In the genomic region with DNA sequence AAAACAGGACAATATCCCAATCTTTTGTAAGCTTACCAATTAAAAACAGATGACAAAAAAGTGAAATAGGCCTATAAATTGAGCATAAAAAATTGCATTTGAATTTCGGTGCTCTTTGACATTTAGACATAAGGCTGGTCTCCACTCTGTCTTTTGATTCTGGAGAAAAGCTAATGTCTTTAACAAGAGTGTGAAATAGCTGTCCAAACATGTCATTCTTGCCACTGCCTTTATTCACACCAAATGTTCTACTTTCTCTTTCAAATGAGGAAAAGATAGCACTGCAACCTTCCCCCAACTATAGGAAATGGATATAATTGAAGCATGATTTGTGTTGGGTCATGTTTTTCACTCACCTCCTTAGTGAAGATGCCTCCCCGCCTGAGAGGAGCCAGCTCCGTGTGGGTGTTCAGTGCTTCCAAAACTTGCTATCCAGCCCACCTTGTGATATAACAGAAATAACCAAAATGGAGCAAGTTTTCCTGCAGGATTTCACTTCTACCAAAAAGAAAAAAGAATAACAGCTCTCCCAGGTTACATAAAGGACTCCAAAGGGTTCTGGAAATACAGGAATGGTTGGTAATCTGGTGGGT, we compare ENCODE assay signal across 28 cellular contexts. TPM values are rescaled to one million over a fixed set of nuclear protein-coding genes. Genes with fewer than 3 reads are reported as not detected.
"Had no signal": no experiment of that assay in that cellular context is flagged by ENCODE, and none has a peak within 500 bp of the region (broad histone marks: within the 10 kb centered on the region; RNA-seq: fewer than 3 reads in every experiment).

No MANE protein-coding gene starts in this region.

- FAIRE-seq: bronchial epithelial cell, K562 had no signal

- H3K36me3 Mint-ChIP-seq: activated CD8-positive, alpha-beta memory T cell treated with anti-CD3 and anti-CD28 coated beads, Interleukin-2, amount 10 ng/mL, durations not matched to agents 7 days and 5 days; activated naive CD4-positive, alpha-beta T cell treated with anti-CD3 and anti-CD28 coated beads, Interleukin-2, amount 10 ng/mL, durations not matched to agents 7 days and 5 days; activated naive CD8-positive, alpha-beta T cell treated with anti-CD3 and anti-CD28 coated beads for 36 hours; brain had no signal

- DNase-seq: activated CD4-positive, alpha-beta memory T cell treated with anti-CD3 and anti-CD28 coated beads, Interleukin-2, amount 10 ng/mL, durations not matched to agents 7 days and 5 days; activated CD4-positive, alpha-beta T cell treated with anti-CD3 and anti-CD28 coated beads for 1 hour; activated CD4-positive, alpha-beta T cell treated with anti-CD3 and anti-CD28 coated beads for 48 hours; activated CD4-positive, CD25-positive, alpha-beta regulatory T cell; activated CD8-positive, alpha-beta memory T cell treated with anti-CD3 and anti-CD28 coated beads for 24 hours; activated CD8-positive, alpha-beta memory T cell treated with anti-CD3 and anti-CD28 coated beads, Interleukin-2, amount 10 ng/mL, durations not matched to agents 7 days and 5 days; activated CD8-positive, alpha-beta memory T cell treated with anti-CD3 and anti-CD28 coated beads, Interleukin-2, amount 50 U/mL, for 48 hours; activated effector memory CD4-positive, alpha-beta T cell treated with Interleukin-2 at 50 U/mL for 16 hours; activated naive CD4-positive, alpha-beta T cell treated with anti-CD3 and anti-CD28 coated beads, Interleukin-2, amount 10 ng/mL, durations not matched to agents 7 days and 5 days; activated naive CD8-positive, alpha-beta T cell treated with anti-CD3 and anti-CD28 coated beads for 36 hours; activated T-cell treated with anti-CD3 and anti-CD28 coated beads, Interleukin-2, amount 50 U/mL, for 48 hours; NCI-H1105; NCI-H1417 treated with DMSO at 0.1 percent for 48 hours; NCI-H1930; NCI-H2081 treated with DMSO at 0.1 percent for 48 hours; NCI-H226; NCI-H524 treated with DMSO at 0.1 percent for 48 hours; SHP77; SJCRH30; T1000; WERI-Rb-1 had no signal

- H3K27me3 Mint-ChIP-seq: activated CD4-positive, alpha-beta memory T cell treated with anti-CD3 and anti-CD28 coated beads, Interleukin-2, amount 10 ng/mL, durations not matched to agents 7 days and 5 days; activated naive CD4-positive, alpha-beta T cell treated with anti-CD3 and anti-CD28 coated beads, Interleukin-2, amount 10 ng/mL, durations not matched to agents 7 days and 5 days had no signal

- ATAC-seq: activated CD8-positive, alpha-beta memory T cell treated with anti-CD3 and anti-CD28 coated beads, Interleukin-2, amount 10 ng/mL, durations not matched to agents 7 days and 5 days; K562; Panc1 had no signal

- H3K4me1 ChIP-seq: SJCRH30 had no signal

- H3K9me3 Mint-ChIP-seq: activated CD4-positive, alpha-beta memory T cell treated with anti-CD3 and anti-CD28 coated beads, Interleukin-2, amount 10 ng/mL, durations not matched to agents 7 days and 5 days; activated naive CD4-positive, alpha-beta T cell treated with anti-CD3 and anti-CD28 coated beads, Interleukin-2, amount 10 ng/mL, durations not matched to agents 7 days and 5 days; activated naive CD8-positive, alpha-beta T cell treated with anti-CD3 and anti-CD28 coated beads for 36 hours had no signal

- H3K4me3 Mint-ChIP-seq: activated CD4-positive, alpha-beta memory T cell treated with anti-CD3 and anti-CD28 coated beads, Interleukin-2, amount 10 ng/mL, durations not matched to agents 7 days and 5 days; activated CD8-positive, alpha-beta memory T cell treated with anti-CD3 and anti-CD28 coated beads, Interleukin-2, amount 10 ng/mL, durations not matched to agents 7 days and 5 days; activated naive CD4-positive, alpha-beta T cell treated with anti-CD3 and anti-CD28 coated beads, Interleukin-2, amount 10 ng/mL, durations not matched to agents 7 days and 5 days; activated naive CD8-positive, alpha-beta T cell treated with anti-CD3 and anti-CD28 coated beads for 36 hours; brain had no signal

- H3K27ac Mint-ChIP-seq: activated CD4-positive, alpha-beta memory T cell treated with anti-CD3 and anti-CD28 coated beads, Interleukin-2, amount 10 ng/mL, durations not matched to agents 7 days and 5 days; activated CD8-positive, alpha-beta memory T cell treated with anti-CD3 and anti-CD28 coated beads, Interleukin-2, amount 10 ng/mL, durations not matched to agents 7 days and 5 days; activated naive CD4-positive, alpha-beta T cell treated with anti-CD3 and anti-CD28 coated beads, Interleukin-2, amount 10 ng/mL, durations not matched to agents 7 days and 5 days; activated naive CD8-positive, alpha-beta T cell treated with anti-CD3 and anti-CD28 coated beads for 36 hours had no signal

- H3K9me3 ChIP-seq: SJCRH30 had no signal

- H3K36me3 ChIP-seq: SJCRH30, WERI-Rb-1 had no signal

- H3K27ac ChIP-seq: SJCRH30, SK-N-MC, WERI-Rb-1 had no signal

- H3K4me3 ChIP-seq: K562, SJCRH30, SK-N-MC had no signal

- H3K4me1 Mint-ChIP-seq: activated CD4-positive, alpha-beta memory T cell treated with anti-CD3 and anti-CD28 coated beads, Interleukin-2, amount 10 ng/mL, durations not matched to agents 7 days and 5 days; activated CD8-positive, alpha-beta memory T cell treated with anti-CD3 and anti-CD28 coated beads, Interleukin-2, amount 10 ng/mL, durations not matched to agents 7 days and 5 days; activated naive CD4-positive, alpha-beta T cell treated with anti-CD3 and anti-CD28 coated beads, Interleukin-2, amount 10 ng/mL, durations not matched to agents 7 days and 5 days; activated naive CD8-positive, alpha-beta T cell treated with anti-CD3 and anti-CD28 coated beads for 36 hours had no signal

RNA-seq across cellular contexts. Expression of a gene that starts 55.2 kb away (rescaled TPM):
- total RNA-seq: activated CD4-positive, alpha-beta memory T cell treated with anti-CD3 and anti-CD28 coated beads, Interleukin-2, amount 10 ng/mL, durations not matched to agents 7 days and 5 days; activated CD8-positive, alpha-beta memory T cell treated with anti-CD3 and anti-CD28 coated beads, Interleukin-2, amount 10 ng/mL, durations not matched to agents 7 days and 5 days; activated naive CD8-positive, alpha-beta T cell treated with anti-CD3 and anti-CD28 coated beads for 36 hours; K562; T-helper 1 cell treated with Interleukin-12 subunit alpha and Interleukin-12 subunit beta and Interleukin-4 antibody, amounts not matched to agents 30 ng/mL and 1 ng/mL, for 36 hours; T-helper 2 cell treated with Interferon-gamma antibody and Interleukin-4, amounts not matched to agents 100 ng/mL and 5 ng/mL, for 36 hours had no signal
- polyA plus RNA-seq: K562 had no signal
